ENCODE assay signal across 21 cellular contexts in genomic region chr15:93041159-93041547, GRCh38. TPM values are rescaled to one million over a fixed set of nuclear protein-coding genes. Genes with fewer than 3 reads are reported as not detected.
"Had no signal": no experiment of that assay in that cellular context is flagged by ENCODE, and none has a peak within 500 bp of the region (broad histone marks: within the 10 kb centered on the region; RNA-seq: fewer than 3 reads in every experiment).

No MANE protein-coding gene starts in this region.

- ATAC-seq: activated CD8-positive, alpha-beta T cell treated with anti-CD3 and anti-CD28 coated beads for 36 hours; foreskin keratinocyte; SK-N-SH treated with all-trans-retinoic acid at 6 μM for 48 hours; stimulated activated naive CD8-positive, alpha-beta T cell treated with anti-CD3 and anti-CD28 coated beads, Interleukin-15, Interleukin-2, amounts not matched to agents 100 U/mL and 50 U/mL, for 24 hours had no signal

- H3K27me3 Mint-ChIP-seq: activated CD8-positive, alpha-beta T cell treated with anti-CD3 and anti-CD28 coated beads for 36 hours; activated T-cell treated with anti-CD3 and anti-CD28 coated beads, Interleukin-2, amount 50 U/mL, for 24 hours had no signal

- H3K4me3 ChIP-seq: dorsolateral prefrontal cortex, left ventricle myocardium inferior, suprapubic skin, transverse colon had no signal

- H3K36me3 ChIP-seq: brain microvascular endothelial cell, transverse colon had no signal

- H3K4me1 ChIP-seq: foreskin keratinocyte had no signal

- H3K4me3 Mint-ChIP-seq: activated CD8-positive, alpha-beta T cell treated with anti-CD3 and anti-CD28 coated beads for 36 hours; activated naive CD8-positive, alpha-beta T cell treated with anti-CD3 and anti-CD28 coated beads, Interleukin-2, amount 10 ng/mL, durations not matched to agents 7 days and 5 days; activated T-cell treated with anti-CD3 and anti-CD28 coated beads, Interleukin-2, amount 50 U/mL, for 24 hours; memory B cell; naive B cell had no signal

- H3K27ac ChIP-seq: brain microvascular endothelial cell, dorsolateral prefrontal cortex, foreskin keratinocyte, left ventricle myocardium inferior, suprapubic skin, transverse colon had no signal

- H3K36me3 Mint-ChIP-seq: activated naive CD8-positive, alpha-beta T cell treated with anti-CD3 and anti-CD28 coated beads, Interleukin-2, amount 10 ng/mL, durations not matched to agents 7 days and 5 days had no signal

- H3K27ac Mint-ChIP-seq: activated CD8-positive, alpha-beta T cell treated with anti-CD3 and anti-CD28 coated beads for 36 hours; activated naive CD8-positive, alpha-beta T cell treated with anti-CD3 and anti-CD28 coated beads, Interleukin-2, amount 10 ng/mL, durations not matched to agents 7 days and 5 days; activated T-cell treated with anti-CD3 and anti-CD28 coated beads, Interleukin-2, amount 50 U/mL, for 24 hours; activated T-helper 2 cell treated with anti-CD3 and anti-CD28 coated beads, Interferon-gamma antibody, Interleukin-2, Interleukin-4, amounts not matched to agents 10 μg/mL and 5 μg/mL and 100 μg/mL, durations not matched to agents 14 hours and 24 hours and 36 hours; memory B cell; naive B cell had no signal

- FAIRE-seq: colon had no signal

- DNase-seq: activated CD4-positive, alpha-beta T cell treated with anti-CD3 and anti-CD28 coated beads for 48 hours; activated CD4-positive, CD25-positive, alpha-beta regulatory T cell; activated CD8-positive, alpha-beta T cell treated with anti-CD3 and anti-CD28 coated beads for 36 hours; activated naive CD4-positive, alpha-beta T cell treated with Interleukin-2 at 50 U/mL for 16 hours; activated naive CD8-positive, alpha-beta T cell treated with anti-CD3 and anti-CD28 coated beads, Interleukin-2, amount 10 ng/mL, durations not matched to agents 7 days and 5 days; activated T-cell treated with anti-CD3 and anti-CD28 coated beads, Interleukin-2, amount 50 U/mL, for 24 hours; brain microvascular endothelial cell; central memory CD4-positive, alpha-beta T cell; foreskin keratinocyte; left ventricle myocardium inferior; naive B cell; stimulated activated naive CD8-positive, alpha-beta T cell treated with anti-CD3 and anti-CD28 coated beads, Interleukin-15, Interleukin-2, amounts not matched to agents 100 U/mL and 50 U/mL, for 24 hours; T-helper 1 cell; T-helper 9 cell; transverse colon had no signal

- H3K9me3 ChIP-seq: suprapubic skin, transverse colon had no signal

- H3K27me3 ChIP-seq: brain microvascular endothelial cell, dorsolateral prefrontal cortex, suprapubic skin, transverse colon had no signal

RNA-seq across cellular contexts. Expression of gene RGMA, which starts 47.9 kb away (rescaled TPM):
- total RNA-seq: activated CD8-positive, alpha-beta T cell treated with anti-CD3 and anti-CD28 coated beads for 36 hours; activated T-helper 2 cell treated with anti-CD3 and anti-CD28 coated beads, Interferon-gamma antibody, Interleukin-2, Interleukin-4, amounts not matched to agents 10 μg/mL and 5 μg/mL and 100 μg/mL, durations not matched to agents 14 hours and 24 hours and 36 hours had no signal
